Comparison of ENCODE assay signal across 8 cellular contexts in genomic region chr4:2792711-2793577, GRCh38. TPM values are rescaled to one million over a fixed set of nuclear protein-coding genes. Genes with fewer than 3 reads are reported as not detected.
DNase-seq lines count a peak whose midpoint lies in the region; ATAC-seq and TF ChIP-seq lines count a peak whose summit lies in the region.

Gene SH3BP2, plus strand, starts transcription at chr4:2793085. Its CDS starts 27,533 bp downstream, at chr4:2820618.

- ATAC-seq in GM21447 (IDR thresholded peaks at IDR 0.05; ENCODE audit: unreplicated experiment): no peak

- BruUV-seq in PC-9 (replicated peaks; lab: Mats Ljungman, UMichigan): no TSS peak

- in situ Hi-C loops in GM23248 (cut with MboI): no loop called here

- no peak for TF ChIP-seq CTCF in PC-9 (conservative IDR thresholded peaks at IDR 0.05)
- TF ChIP-seq CTCF in neutrophil (IDR thresholded peaks at IDR 0.05): peak; percentile 56
- no peak for TF ChIP-seq CTCF in uterus (IDR thresholded peaks at IDR 0.05)

- peak; percentile 31 to 44 for DNase-seq in AML-193 (lab: John Stamatoyannopoulos, UW)
- peak; percentile 88 for DNase-seq in GM23248
- DNase-seq in PC-9: peak in 1 of 2 experiments; percentile 72
- no peak for DNase-seq in glomerular endothelial cell (ENCODE audit: extremely low read depth, low read depth, low spot score)
- DNase-seq in uterus: peak; percentile 74 to 76

- 9 to 12% methylated on average over 20 to 81 of the region's 103 CpGs for WGBS in GM23248 (ENCODE audit: low coverage in 1 of 2, low lambda C conversion rate in 2 of 2, missing lambda C conversion rate in 2 of 2), 2 experiments

- H2AFZ ChIP-seq in GM23248 (peak within 1 kb of the TSS; percentile 2; the same call in 1 of the 2 replicates), PC-9 (no peak within 1 kb of the TSS)

- no peaks in the 10 kb centered on the region for H3K36me3 Mint-ChIP-seq in activated naive CD4-positive, alpha-beta T cell treated with anti-CD3 and anti-CD28 coated beads, Interleukin-2, amount 50 U/mL, for 24 hours

- intact Hi-C loops in PC-9 (cut with micrococcal nuclease; ENCODE audit: unreplicated experiment) (no loop called here), uterus (cut with DNase I; ENCODE audit: low total_unique reads) (no loop called here)

- H3K9me3 ChIP-seq in GM23248 (ENCODE audit: low read depth): no peaks in the 10 kb centered on the region
- H3K9me3 ChIP-seq in PC-9 (ENCODE audit: insufficient read depth, low read depth): no peaks in the 10 kb centered on the region
- H3K9me3 ChIP-seq in neutrophil: no peaks in the 10 kb centered on the region
- H3K9me3 ChIP-seq in uterus: no peaks in the 10 kb centered on the region

- no peaks in the 10 kb centered on the region for H3K9me2 ChIP-seq in GM23248 (ENCODE audit: insufficient read depth)
- H3K9me2 ChIP-seq in PC-9 (ENCODE audit: insufficient read depth): no peaks in the 10 kb centered on the region

- no peaks in the 10 kb centered on the region for H3K36me3 ChIP-seq in GM23248 (ENCODE audit: low read depth)
- no peaks in the 10 kb centered on the region for H3K36me3 ChIP-seq in PC-9 (ENCODE audit: low read depth)
- H3K36me3 ChIP-seq in neutrophil: peaks cover 18% of the 10 kb centered on the region
- no peaks in the 10 kb centered on the region for H3K36me3 ChIP-seq in uterus

- H3K27me3 Mint-ChIP-seq in activated naive CD4-positive, alpha-beta T cell treated with anti-CD3 and anti-CD28 coated beads, Interleukin-2, amount 50 U/mL, for 24 hours: no peaks in the 10 kb centered on the region

- H3F3A ChIP-seq in GM23248 (ENCODE audit: insufficient read depth) (0 out of 2 replicates have a peak, but pooled peaks cover 3% of the 10 kb centered on the region), PC-9 (ENCODE audit: insufficient read depth, low read depth) (peaks cover 15% of the 10 kb centered on the region; the same call in 1 of the 2 replicates)

- no peaks in the 10 kb centered on the region for H3K9me3 Mint-ChIP-seq in activated naive CD4-positive, alpha-beta T cell treated with anti-CD3 and anti-CD28 coated beads, Interleukin-2, amount 50 U/mL, for 24 hours

- H3K4me2 ChIP-seq in GM23248 (ENCODE audit: unreplicated experiment) (peak within 1 kb of the TSS; percentile 89), PC-9 (peak within 1 kb of the TSS; percentile 87)

- peak in 1 of 2 donors; percentile 17 for TF ChIP-seq POLR2A in uterus (IDR thresholded peaks at IDR 0.05)

- H3K79me2 ChIP-seq in GM23248 (ENCODE audit: insufficient read depth) (peaks cover 30% of the 10 kb centered on the region), PC-9 (ENCODE audit: low read depth) (no peaks in the 10 kb centered on the region)

- peak within 1 kb of the TSS; percentile 80 for H3K9ac ChIP-seq in GM23248

- H3K4me3 ChIP-seq in GM23248 (peak within 1 kb of the TSS; percentile 76), PC-9 (peak within 1 kb of the TSS; percentile 59), neutrophil (ENCODE audit: low read depth in 1 of 2, low read length in 1 of 2) (peak within 1 kb of the TSS; percentile 80 to 92), uterus (peak within 1 kb of the TSS; percentile 26 to 56)

- H4K20me1 ChIP-seq in GM23248 (ENCODE audit: insufficient read depth) (no peaks in the 10 kb centered on the region), PC-9 (ENCODE audit: insufficient read depth) (no peaks in the 10 kb centered on the region)

- H3K27ac ChIP-seq in GM23248 (peak within 1 kb of the TSS; percentile 87), PC-9 (no peak within 1 kb of the TSS), neutrophil (peak within 1 kb of the TSS; percentile 98), uterus (peak within 1 kb of the TSS; percentile 22 to 32)

- CTCF ChIA-PET in PC-9 (lab: Charles Lee): no interaction called here

- peaks cover 51% of the 10 kb centered on the region for H3K4me1 Mint-ChIP-seq in activated naive CD4-positive, alpha-beta T cell treated with anti-CD3 and anti-CD28 coated beads, Interleukin-2, amount 50 U/mL, for 24 hours

- H3K27me3 ChIP-seq in GM23248 (replicated peaks; ENCODE audit: insufficient read depth): no peaks in the 10 kb centered on the region
- H3K27me3 ChIP-seq in PC-9 (ENCODE audit: insufficient read depth, low read depth): no peaks in the 10 kb centered on the region
- no peaks in the 10 kb centered on the region for H3K27me3 ChIP-seq in neutrophil
- H3K27me3 ChIP-seq in uterus: no peaks in the 10 kb centered on the region

- H3K4me1 ChIP-seq in GM23248 (ENCODE audit: insufficient read depth): peaks cover 30% of the 10 kb centered on the region
- peaks cover 43% of the 10 kb centered on the region for H3K4me1 ChIP-seq in PC-9 (replicated peaks; ENCODE audit: insufficient read depth)
- H3K4me1 ChIP-seq in neutrophil (ENCODE audit: control insufficient read depth in 1 of 2, insufficient read depth in 1 of 2, low read depth in 1 of 2, low read length in 1 of 2): peaks cover 75 to 77% of the 10 kb centered on the region in 2 experiments
- peaks cover 0 to 9% of the 10 kb centered on the region in 2 donors for H3K4me1 ChIP-seq in uterus

- peak within 1 kb of the TSS; percentile 92 for H3K4me3 Mint-ChIP-seq in activated naive CD4-positive, alpha-beta T cell treated with anti-CD3 and anti-CD28 coated beads, Interleukin-2, amount 50 U/mL, for 24 hours

- peak within 1 kb of the TSS; percentile 97 for H3K27ac Mint-ChIP-seq in activated naive CD4-positive, alpha-beta T cell treated with anti-CD3 and anti-CD28 coated beads, Interleukin-2, amount 50 U/mL, for 24 hours

- POLR2A ChIA-PET in PC-9 (lab: Charles Lee; ENCODE audit: unreplicated experiment): interaction anchor here (0.6 to 0.7 kb wide), 2 partner anchors 111 to 163 kb away, joined by 3 read pairs; no protein-coding TSS in a partner anchor

RNA-seq across cellular contexts. Expression of gene SH3BP2, which starts in this region (rescaled TPM):
- 31.2 and 46.3 TPM in 2 replicates for total RNA-seq in GM23248 (2014; rRNA removed; shearing (Covaris generic))
- 19.1 and 20.9 TPM in 2 replicates for polyA plus RNA-seq in GM23248 (2016; fragmentation: Nextera tagmentation; extraction: Ambion mirVana)
- total RNA-seq in PC-9 (2021) (40.4 and 54.0 TPM in 2 replicates), glomerular endothelial cell (48.0 and 69.8 TPM in 2 replicates), uterus (10 to 100 TPM in 3 of 4 donors, 1 to 10 TPM in 1; 6.4 to 50.0 (median 29.3) TPM)
